9 cellular contexts compared by ENCODE assay signal in the genomic region with DNA sequence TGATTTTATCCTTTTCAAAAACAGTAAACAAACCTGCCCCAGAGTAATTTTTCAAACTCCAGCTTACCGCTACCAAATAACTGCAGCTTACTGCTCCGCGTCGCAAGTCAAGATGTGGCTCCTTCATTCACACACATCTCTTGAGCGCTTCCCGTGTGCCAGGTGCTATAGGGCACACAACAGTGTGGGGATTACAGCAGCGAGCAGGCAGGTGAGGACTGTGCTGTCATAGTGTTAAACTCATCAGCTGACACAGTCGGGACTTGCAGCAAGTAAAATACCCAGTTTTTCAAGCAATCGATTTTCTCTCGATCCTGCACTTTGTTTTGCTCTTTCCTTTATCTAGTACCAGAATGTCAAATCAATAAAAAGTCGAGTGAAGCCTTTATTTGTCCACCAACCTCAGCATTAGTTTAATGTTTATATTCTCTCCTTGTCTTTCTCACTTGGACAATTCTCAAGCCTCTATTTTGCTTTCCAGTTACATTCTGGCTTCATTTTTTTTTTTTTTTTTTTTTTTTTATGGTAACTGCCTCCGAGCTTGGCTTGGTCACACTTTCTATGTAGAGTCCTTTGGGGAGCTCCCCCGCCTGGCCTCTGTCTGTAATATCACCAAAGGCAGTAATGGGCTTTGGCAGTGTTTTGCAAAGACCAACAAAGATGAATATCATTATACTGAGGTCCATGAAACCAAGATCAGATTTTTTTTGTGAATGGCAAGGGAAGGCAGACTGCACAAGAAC. TPM values are rescaled to one million over a fixed set of nuclear protein-coding genes. Genes with fewer than 3 reads are reported as not detected.
DNase-seq lines count a peak whose midpoint lies in the region; ATAC-seq and TF ChIP-seq lines count a peak whose summit lies in the region.
"Had no signal": no experiment of that assay in that cellular context is flagged by ENCODE, and none has a peak within 500 bp of the region (broad histone marks: within the 10 kb centered on the region; RNA-seq: fewer than 3 reads in every experiment).

No MANE protein-coding gene starts in this region.

- no peaks in the 10 kb centered on the region for H3K36me3 Mint-ChIP-seq in Caco-2 (ENCODE audit: insufficient read depth, unreplicated experiment)
- H3K36me3 Mint-ChIP-seq: T-cell had no signal

- peak; percentile 86 for ATAC-seq in GM19025 (IDR thresholded peaks at IDR 0.05; ENCODE audit: low read depth, unreplicated experiment)
- peak; percentile 74 for ATAC-seq in HG03196 (IDR thresholded peaks at IDR 0.05; ENCODE audit: unreplicated experiment)
- ATAC-seq: T-cell had no signal

- DNase-seq in Caco-2 = peak; percentile 55 to 62
- DNase-seq in NCI-H510A (lab: John Stamatoyannopoulos, UW) = peak; percentile 13
- peak; percentile 37 to 78 (median 51) for DNase-seq in adrenal gland
- DNase-seq in right atrium auricular region (ENCODE audit: low spot score) = peak; percentile 60
- DNase-seq in retinal pigment epithelial cell (ENCODE audit: low read depth) = no peak
- no peak for DNase-seq in suprapubic skin (ENCODE audit: low spot score in 2 of 2)

- CTCF ChIA-PET in Caco-2 (lab: Charles Lee) = interaction anchor here (1.0 to 1.2 kb wide), 3 partner anchors 8 to 127 kb away, joined by 3 to 8 read pairs (median 8); no protein-coding TSS in a partner anchor

- H3K27ac ChIP-seq in adrenal gland (no peak overlapping the region), right atrium auricular region (no peak overlapping the region), suprapubic skin (no peak overlapping the region)

- H3K27me3 ChIP-seq in Caco-2 (replicated peaks; ENCODE audit: control insufficient read depth, insufficient read depth, low read length) (no peaks in the 10 kb centered on the region), adrenal gland (no peaks in the 10 kb centered on the region), right atrium auricular region (no peaks in the 10 kb centered on the region), suprapubic skin (no peaks in the 10 kb centered on the region)

- no peak overlapping the region for H3K4me3 ChIP-seq in Caco-2 (ENCODE audit: low read depth, low read length)
- no peak overlapping the region for H3K4me3 ChIP-seq in adrenal gland
- H3K4me3 ChIP-seq in right atrium auricular region = no peak overlapping the region
- H3K4me3 ChIP-seq in retinal pigment epithelial cell (ENCODE audit: low read length) = no peak overlapping the region
- H3K4me3 ChIP-seq in suprapubic skin = no peak overlapping the region

- POLR2A ChIA-PET in Caco-2 (lab: Charles Lee) = no interaction called here

- no peak for TF ChIP-seq EP300 in suprapubic skin (IDR thresholded peaks at IDR 0.05)

- H3K4me1 ChIP-seq in Caco-2 (no peaks in the 10 kb centered on the region), adrenal gland (replicated peaks in 1 of 2) (no peaks in the 10 kb centered on the region), right atrium auricular region (no peaks in the 10 kb centered on the region), suprapubic skin (peaks cover 4% of the 10 kb centered on the region)

- H3K9me3 ChIP-seq in Caco-2 (no peaks in the 10 kb centered on the region), adrenal gland (replicated peaks in 1 of 3) (peaks cover 0 to 4% (median 0%) of the 10 kb centered on the region in 3 donors), right atrium auricular region (no peaks in the 10 kb centered on the region), suprapubic skin (no peaks in the 10 kb centered on the region)

- H3K9me3 Mint-ChIP-seq in Caco-2 (ENCODE audit: unreplicated experiment) = no peaks in the 10 kb centered on the region
- H3K9me3 Mint-ChIP-seq: T-cell had no signal

- peaks cover 6% of the 10 kb centered on the region for H3K27me3 Mint-ChIP-seq in Caco-2 (ENCODE audit: insufficient read depth, unreplicated experiment)

- no peaks in the 10 kb centered on the region for H3K36me3 ChIP-seq in Caco-2 (ENCODE audit: control insufficient read depth, insufficient read depth, low read length)
- no peaks in the 10 kb centered on the region for H3K36me3 ChIP-seq in adrenal gland (replicated peaks in 1 of 2)
- H3K36me3 ChIP-seq in right atrium auricular region = no peaks in the 10 kb centered on the region
- H3K36me3 ChIP-seq in suprapubic skin = no peaks in the 10 kb centered on the region

- peak overlapping the region; percentile 57 for H3K4me3 Mint-ChIP-seq in Caco-2 (ENCODE audit: unreplicated experiment)
- H3K4me3 Mint-ChIP-seq: T-cell had no signal

- intact Hi-C loops in Caco-2 (cut with micrococcal nuclease; ENCODE audit: unreplicated experiment) = loop anchor here (1.0 to 5.0 kb wide), 5 partner anchors 65 to 717 kb away; a partner anchor contains a TSS
- intact Hi-C loops in adrenal gland (cut with DNase I) = no loop called here

- WGBS in adrenal gland, 4 donors = 63 to 66% (median 64%) methylated on average over 13 of the region's 13 CpGs
- WGBS in suprapubic skin = 67% methylated on average over 13 of the region's 13 CpGs

- BruUV-seq in Caco-2 (replicated peaks; lab: Mats Ljungman, UMichigan) = no TSS peak

- TF ChIP-seq CTCF in Caco-2 (IDR thresholded peaks at IDR 0.05; ENCODE audit: insufficient read depth in 1 of 2, low read depth in 1 of 2, low read length in 1 of 2, severe bottlenecking in 1 of 2, unreplicated experiment in 1 of 2) (peak in 1 of 2 experiments; percentile 72), adrenal gland (IDR thresholded peaks at IDR 0.05) (peak; percentile 11 to 43 (median 25)), right atrium auricular region (IDR thresholded peaks at IDR 0.05) (peak; percentile 27 to 63), retinal pigment epithelial cell (conservative IDR thresholded peaks at IDR 0.05; ENCODE audit: low read depth, low read length) (peak; percentile 71), suprapubic skin (IDR thresholded peaks at IDR 0.05) (no peak)

- TF ChIP-seq POLR2A in adrenal gland (IDR thresholded peaks at IDR 0.05) = no peak
- no peak for TF ChIP-seq POLR2A in suprapubic skin (IDR thresholded peaks at IDR 0.05)

- H3K27ac Mint-ChIP-seq in Caco-2 (ENCODE audit: unreplicated experiment) = no peak overlapping the region
- H3K27ac Mint-ChIP-seq: T-cell had no signal

- H3K4me1 Mint-ChIP-seq in Caco-2 (ENCODE audit: low read depth, unreplicated experiment) = no peaks in the 10 kb centered on the region
- H3K4me1 Mint-ChIP-seq: T-cell had no signal

RNA-seq across cellular contexts. Expression of a gene that starts 8.3 kb away (rescaled TPM):
- not detected in 2 replicates for total RNA-seq in Caco-2 (2022)
- under 1 TPM in 1 of 8 donors, not detected in 7; 0.27 TPM for total RNA-seq in adrenal gland
- polyA plus RNA-seq in adrenal gland = under 1 TPM in 2 of 3 donors, not detected in 1; 0.17 to 0.20 TPM
- 1 to 10 TPM in 1 of 2 donors, under 1 TPM in 1; 0.90 to 3.7 TPM for total RNA-seq in right atrium auricular region
- not detected for total RNA-seq in suprapubic skin
- total RNA-seq: T-cell had no signal

RNA-seq across cellular contexts. Expression of a gene that starts 42.4 kb away (rescaled TPM):
- total RNA-seq in Caco-2 (2022) (54.5 and 56.2 TPM in 2 replicates), adrenal gland (100 to 1,000 TPM in 2 of 8 donors, 10 to 100 TPM in 6; 23.0 to 144 (median 55.2) TPM), right atrium auricular region (10 to 100 TPM; 45.7 to 55.0 TPM), suprapubic skin (10 to 100 TPM; 48.3 to 57.4 (median 55.9) TPM)
- 10 to 100 TPM in 2 of 3 donors, 1 to 10 TPM in 1; 8.4 to 69.8 (median 13.5) TPM for polyA plus RNA-seq in adrenal gland

Comparison
In these comparisons a context has a peak if more than half of its experiments do, and no peak if none do; other contexts are left out.
1. DNase-seq: peak in Caco-2 (2 of 2), NCI-H510A (single experiment), adrenal gland (7 of 7) and right atrium auricular region (single experiment); none in retinal pigment epithelial cell (single experiment) and suprapubic skin (0 of 2).
2. CTCF ChIP-seq: peak in adrenal gland (6 of 6), right atrium auricular region (2 of 2) and retinal pigment epithelial cell (single experiment); none in suprapubic skin (0 of 2).